In the genomic region with DNA sequence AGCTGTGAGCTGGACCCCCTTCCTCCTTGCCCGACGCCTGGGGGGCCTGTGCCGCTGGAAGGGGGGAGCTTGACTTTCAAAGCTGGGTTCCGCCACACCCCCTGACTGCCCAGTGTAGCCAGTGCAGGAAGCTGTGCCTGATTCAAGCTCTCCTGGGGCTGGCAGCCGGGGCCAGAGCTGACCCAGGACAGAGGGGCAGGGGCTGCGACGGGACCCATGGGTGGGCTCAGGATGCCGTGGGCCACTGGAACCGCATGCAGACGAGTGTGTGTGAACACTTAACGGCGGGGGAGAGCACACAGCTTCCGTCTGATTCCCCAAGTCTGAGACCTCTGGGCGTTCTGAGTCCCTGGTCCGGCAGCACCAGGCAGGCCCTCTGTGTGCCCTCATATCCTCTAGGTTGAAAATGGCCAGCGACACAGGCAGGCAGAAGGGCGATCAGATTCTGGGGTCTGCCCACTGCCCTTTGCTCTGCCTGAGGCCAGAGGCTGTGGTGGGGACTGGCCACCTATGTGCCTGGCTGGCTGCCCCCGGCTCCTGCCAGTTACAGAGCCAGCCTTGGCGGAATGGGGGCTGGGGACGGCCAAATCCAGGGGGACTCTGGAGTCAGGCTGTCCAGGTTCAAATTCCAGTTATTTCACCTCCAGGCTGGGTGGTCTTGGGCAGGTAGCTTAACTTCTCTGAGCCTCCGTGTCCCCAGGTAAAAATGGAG, we compare ENCODE assay signal across 15 cellular contexts. TPM values are rescaled to one million over a fixed set of nuclear protein-coding genes. Genes with fewer than 3 reads are reported as not detected.
DNase-seq lines count a peak whose midpoint lies in the region; ATAC-seq and TF ChIP-seq lines count a peak whose summit lies in the region.
"Had no signal": no experiment of that assay in that cellular context is flagged by ENCODE, and none has a peak within 500 bp of the region (broad histone marks: within the 10 kb centered on the region; RNA-seq: fewer than 3 reads in every experiment).

No MANE protein-coding gene starts in this region.

- peaks cover 3% of the 10 kb centered on the region for H4K20me1 ChIP-seq in osteoblast (ENCODE audit: insufficient read depth, low read length)

- H3K4me1 Mint-ChIP-seq in T-helper 17 cell: peaks cover 2% of the 10 kb centered on the region
- H3K4me1 Mint-ChIP-seq: activated CD4-positive, alpha-beta T cell treated with anti-CD3 and anti-CD28 coated beads, Interleukin-2, amount 10 ng/mL, durations not matched to agents 7 days and 5 days had no signal

- TF ChIP-seq CTCF in gastroesophageal sphincter (IDR thresholded peaks at IDR 0.05) (no peak), osteoblast (IDR thresholded peaks at IDR 0.05; ENCODE audit: extremely low read depth, low read depth, low read length) (no peak), RWPE1 (conservative IDR thresholded peaks at IDR 0.05; ENCODE audit: low read depth) (no peak)

- H3K9me3 ChIP-seq in gastroesophageal sphincter: no peaks in the 10 kb centered on the region
- H3K9me3 ChIP-seq in osteoblast (ENCODE audit: low read depth, low read length): no peaks in the 10 kb centered on the region
- H3K9me3 ChIP-seq in aorta (ENCODE audit: control insufficient read depth, low read length): no peaks in the 10 kb centered on the region
- no peaks in the 10 kb centered on the region for H3K9me3 ChIP-seq in T-helper 17 cell (ENCODE audit: control insufficient read depth, low read length, poor library complexity, severe bottlenecking)

- no peak overlapping the region for H3K4me3 Mint-ChIP-seq in T-helper 17 cell
- H3K4me3 Mint-ChIP-seq: activated CD4-positive, alpha-beta T cell treated with anti-CD3 and anti-CD28 coated beads, Interleukin-2, amount 10 ng/mL, durations not matched to agents 7 days and 5 days had no signal

- DNase-seq in Right ventricle myocardium inferior (ENCODE audit: missing footprints): no peak
- DNase-seq in cardiac septum (ENCODE audit: low spot score): no peak
- DNase-seq in osteoblast (ENCODE audit: insufficient read length, low spot score, missing footprints): peak; percentile 91
- DNase-seq in aorta: peak; percentile 60 to 78
- no peak for DNase-seq in T-helper 17 cell
- no peak for DNase-seq in HuH-7.5 (ENCODE audit: low spot score)
- no peak for DNase-seq in RWPE1 (ENCODE audit: low spot score)
- DNase-seq: activated CD4-positive, alpha-beta T cell treated with anti-CD3 and anti-CD28 coated beads, Interleukin-2, amount 10 ng/mL, durations not matched to agents 7 days and 5 days; activated gamma-delta T cell treated with Interleukin-2 at 50 U/mL for 16 hours; MV-4-11; NCI-H446 treated with DMSO at 0.1 percent for 48 hours; stimulated activated CD4-positive, alpha-beta T cell treated with anti-CD3 and anti-CD28 coated beads, Interleukin-15, amount 100 ng/mL, for 24 hours had no signal

- peak overlapping the region; percentile 81 for H2AFZ ChIP-seq in osteoblast (ENCODE audit: low read length)

- intact Hi-C loops in Right ventricle myocardium inferior (cut with DNase I): loop anchor here (2.0 kb wide), 2 partner anchors 49 to 55 kb away; partner anchors contain the start of gene EML1
- intact Hi-C loops in cardiac septum (cut with DNase I): loop anchor here (2.0 kb wide), 1 partner anchor 55 kb away; the partner anchor contains the start of gene EML1
- intact Hi-C loops in aorta (cut with DNase I): no loop called here

- H3K36me3 ChIP-seq in gastroesophageal sphincter (no peaks in the 10 kb centered on the region), osteoblast (ENCODE audit: insufficient read depth, low read length) (no peaks in the 10 kb centered on the region), aorta (ENCODE audit: control insufficient read depth in 1 of 2, insufficient read depth in 2 of 2, low read length in 1 of 2) (no peaks in the 10 kb centered on the region)

- H3K36me3 Mint-ChIP-seq in T-helper 17 cell (ENCODE audit: low read depth): peaks cover 2% of the 10 kb centered on the region

- ATAC-seq in Right ventricle myocardium inferior (peak; percentile 11), gastroesophageal sphincter (peak; percentile 24), aorta (ENCODE audit: low FRiP score) (peak; percentile 51), T-helper 17 cell (no peak)

- 0 to 19% methylated on average over 2 to 3 of the region's 21 CpGs for WGBS in gastroesophageal sphincter (ENCODE audit: low coverage in 1 of 2), 2 donors
- WGBS in aorta, 2 donors: 14 to 19% methylated on average over 19 to 21 of the region's 21 CpGs

- H3K27me3 ChIP-seq in gastroesophageal sphincter (no peaks in the 10 kb centered on the region), osteoblast (ENCODE audit: insufficient read depth, low read length) (no peaks in the 10 kb centered on the region), aorta (ENCODE audit: control insufficient read depth in 1 of 2, insufficient read depth in 2 of 2, low read length in 1 of 2) (no peaks in the 10 kb centered on the region)

- TF ChIP-seq POLR2A in gastroesophageal sphincter (IDR thresholded peaks at IDR 0.05): no peak

- H3K27ac ChIP-seq in gastroesophageal sphincter (peak overlapping the region; percentile 27 to 90 (median 88)), osteoblast (ENCODE audit: low read depth, low read length) (no peak overlapping the region), aorta (ENCODE audit: low read depth in 1 of 2, low read length in 2 of 2) (peak overlapping the region in 1 of 2 donors; percentile 8), RWPE1 (no peak overlapping the region)
- H3K27ac ChIP-seq: HL-60 had no signal

- peak overlapping the region; percentile 86 for H3K4me2 ChIP-seq in osteoblast (ENCODE audit: insufficient read depth, low read length)

- H3K27me3 Mint-ChIP-seq in T-helper 17 cell: peaks cover 79% of the 10 kb centered on the region

- no peak for TF ChIP-seq EP300 in gastroesophageal sphincter (IDR thresholded peaks at IDR 0.05)

- no peak overlapping the region for H3K27ac Mint-ChIP-seq in T-helper 17 cell
- H3K27ac Mint-ChIP-seq: activated CD4-positive, alpha-beta T cell treated with anti-CD3 and anti-CD28 coated beads, Interleukin-2, amount 10 ng/mL, durations not matched to agents 7 days and 5 days had no signal

- peak overlapping the region; percentile 53 to 73 for H3K4me3 ChIP-seq in gastroesophageal sphincter
- peak overlapping the region; percentile 76 for H3K4me3 ChIP-seq in osteoblast (ENCODE audit: insufficient read depth, low read length)
- H3K4me3 ChIP-seq in aorta (ENCODE audit: low read length in 2 of 2): peak overlapping the region; percentile 54 to 55

- peaks cover 4 to 95% (median 32%) of the 10 kb centered on the region in 3 donors for H3K4me1 ChIP-seq in gastroesophageal sphincter
- H3K4me1 ChIP-seq in osteoblast (ENCODE audit: insufficient read depth, low read length): peaks cover 11% of the 10 kb centered on the region
- no peaks in the 10 kb centered on the region for H3K4me1 ChIP-seq in aorta (ENCODE audit: control insufficient read depth in 1 of 2, insufficient read depth in 2 of 2, low read length in 2 of 2)

- POLR2A ChIA-PET in RWPE1 (lab: Yijun Ruan, JAX; ENCODE audit: low non-redundant PET): no interaction called here

- H3K79me2 ChIP-seq in osteoblast (ENCODE audit: insufficient read depth, low read length): no peaks in the 10 kb centered on the region

- CTCF ChIA-PET in RWPE1 (lab: Yijun Ruan, JAX): interaction anchor here (0.6 kb wide), 1 partner anchor 8 kb away, joined by 3 read pairs; no protein-coding TSS in a partner anchor

RNA-seq across cellular contexts. Expression of gene CYP46A1, which starts 54.0 kb away (rescaled TPM):
- total RNA-seq in Right ventricle myocardium inferior (2.2 TPM), cardiac septum (5.5 TPM), gastroesophageal sphincter (1 to 10 TPM in 1 of 4 donors, under 1 TPM in 2, not detected in 1; 0.78 to 1.4 (median 0.94) TPM), osteoblast (0.36 and 0.59 TPM in 2 replicates), aorta (1 to 10 TPM in 1 of 2 donors, under 1 TPM in 1; 0.68 to 3.7 TPM), T-helper 17 cell (under 1 TPM; 0.15 to 0.29 TPM)
- polyA plus RNA-seq in aorta: under 1 TPM in 1 of 2 donors, not detected in 1; 0.97 TPM
- total RNA-seq: SK-MEL-5 had no signal

RNA-seq across cellular contexts. Expression of gene EML1, which starts 55.1 kb away (rescaled TPM):
- total RNA-seq in Right ventricle myocardium inferior: 49.6 TPM
- 29.9 TPM for total RNA-seq in cardiac septum
- total RNA-seq in gastroesophageal sphincter: 100 to 1,000 TPM; 121 to 206 (median 136) TPM
- total RNA-seq in osteoblast: 38.0 and 46.7 TPM in 2 replicates
- total RNA-seq in aorta: 10 to 100 TPM; 45.9 to 62.0 TPM
- 10 to 100 TPM in 1 of 2 donors, 1 to 10 TPM in 1; 4.8 to 27.4 TPM for polyA plus RNA-seq in aorta
- under 1 TPM in 1 of 2 donors, not detected in 1; 0.27 TPM for total RNA-seq in T-helper 17 cell

Comparison
In these comparisons a context has a peak if more than half of its experiments do, and no peak if none do; other contexts are left out.
1. DNase-seq: peak in osteoblast (single experiment) and aorta (2 of 2); none in Right ventricle myocardium inferior (single experiment), cardiac septum (single experiment), T-helper 17 cell (0 of 3), HuH-7.5 (single experiment) and RWPE1 (single experiment).
2. H3K27ac ChIP-seq: peak in gastroesophageal sphincter (4 of 4); none in osteoblast (single experiment) and RWPE1 (single experiment).
3. RNA of gene EML1, which starts 55.1 kb away (total RNA-seq): 121 to 206 TPM in gastroesophageal sphincter, 45.9 to 62.0 TPM in aorta, 49.6 TPM in Right ventricle myocardium inferior (single experiment), 38.0 to 46.7 TPM in osteoblast and 29.9 TPM in cardiac septum (single experiment); 0.27 TPM in T-helper 17 cell; every median in the first group is over 10 times any median in the second.
4. intact Hi-C loops: an anchor here in Right ventricle myocardium inferior (2.0 kb wide) and cardiac septum (2.0 kb wide); none called in aorta.
5. Peak in every context shown above with its lines, with median percentiles within 50 percentile points of each other: H3K4me3 ChIP-seq.